23 cellular contexts compared by ENCODE assay signal in genomic region chr11:11571893-11572292, GRCh38. TPM values are rescaled to one million over a fixed set of nuclear protein-coding genes. Genes with fewer than 3 reads are reported as not detected.
DNase-seq lines count a peak whose midpoint lies in the region; ATAC-seq and TF ChIP-seq lines count a peak whose summit lies in the region.
"Had no signal": no experiment of that assay in that cellular context is flagged by ENCODE, and none has a peak within 500 bp of the region (broad histone marks: within the 10 kb centered on the region; RNA-seq: fewer than 3 reads in every experiment).

No MANE protein-coding gene starts in this region.

- H3K4me1 ChIP-seq in KMS-11 (ENCODE audit: low read depth, poor library complexity, severe bottlenecking) (peaks cover 53% of the 10 kb centered on the region), upper lobe of left lung (peaks cover 16 to 38% (median 34%) of the 10 kb centered on the region in 4 donors), testis (peaks cover 6% of the 10 kb centered on the region)
- H3K4me1 ChIP-seq: BE2C had no signal

- no peak overlapping the region for H2AFZ ChIP-seq in KMS-11 (ENCODE audit: low read depth)
- H2AFZ ChIP-seq: GM23248 had no signal

- H3K9ac ChIP-seq in KMS-11 = no peak overlapping the region
- H3K9ac ChIP-seq: GM23248 had no signal

- intact Hi-C loops in testis (cut with DNase I; ENCODE audit: low total_unique reads) = no loop called here

- no peak for TF ChIP-seq EP300 in upper lobe of left lung (IDR thresholded peaks at IDR 0.05)

- H3K9me3 ChIP-seq in upper lobe of left lung (no peaks in the 10 kb centered on the region), testis (no peaks in the 10 kb centered on the region)
- H3K9me3 ChIP-seq: BE2C, MG63 had no signal

- TF ChIP-seq POLR2A in upper lobe of left lung (IDR thresholded peaks at IDR 0.05) (no peak), testis (IDR thresholded peaks at IDR 0.05) (no peak)

- 94 to 96% methylated on average over 7 of the region's 7 CpGs for WGBS in upper lobe of left lung, 2 donors
- 98 to 100% methylated on average over 7 of the region's 7 CpGs for WGBS in testis, 2 donors

- TF ChIP-seq CTCF in KMS-11 (conservative IDR thresholded peaks at IDR 0.05; ENCODE audit: low read depth, low read length) = no peak
- TF ChIP-seq CTCF in coronary artery (IDR thresholded peaks at IDR 0.05) = no peak
- no peak for TF ChIP-seq CTCF in upper lobe of left lung (IDR thresholded peaks at IDR 0.05)
- no peak for TF ChIP-seq CTCF in testis (IDR thresholded peaks at IDR 0.05)

- H3K79me2 ChIP-seq in KMS-11 (ENCODE audit: insufficient read depth, low read depth) = peaks cover 8% of the 10 kb centered on the region; the same call in 1 of the 2 replicates

- H3K27me3 ChIP-seq in KMS-11 (ENCODE audit: insufficient read depth, low read depth) = no peaks in the 10 kb centered on the region
- no peaks in the 10 kb centered on the region for H3K27me3 ChIP-seq in upper lobe of left lung
- H3K27me3 ChIP-seq in testis = no peaks in the 10 kb centered on the region
- H3K27me3 ChIP-seq: BE2C, MG63 had no signal

- no peak for ATAC-seq in upper lobe of left lung (ENCODE audit: low FRiP score in 2 of 2)
- no peak for ATAC-seq in stimulated activated naive CD8-positive, alpha-beta T cell treated with anti-CD3 and anti-CD28 coated beads, Interleukin-15, Interleukin-2, amounts not matched to agents 100 U/mL and 50 U/mL, for 24 hours
- ATAC-seq: HepG2 had no signal

- peak overlapping the region; percentile 29; the same call in 1 of the 2 replicates for H3K4me2 ChIP-seq in KMS-11

- H3K36me3 ChIP-seq in KMS-11 (ENCODE audit: insufficient read depth) (no peaks in the 10 kb centered on the region), upper lobe of left lung (no peaks in the 10 kb centered on the region), testis (ENCODE audit: low read depth, missing control alignments) (no peaks in the 10 kb centered on the region)
- H3K36me3 ChIP-seq: BE2C, MG63 had no signal

- no peaks in the 10 kb centered on the region for H4K20me1 ChIP-seq in KMS-11 (ENCODE audit: insufficient read depth)

- DNase-seq in coronary artery (ENCODE audit: low spot score) (no peak), islet precursor cell (peak; percentile 32), upper lobe of left lung (peak; percentile 13 to 17), DMS53 treated with DMSO at 0.1 percent for 48 hours (lab: John Stamatoyannopoulos, UW; ENCODE audit: unreplicated experiment) (no peak), testis (no peak)
- DNase-seq in stimulated activated naive CD8-positive, alpha-beta T cell treated with anti-CD3 and anti-CD28 coated beads, Interleukin-15, Interleukin-2, amounts not matched to agents 100 U/mL and 50 U/mL, for 24 hours = no peak
- DNase-seq: BE2C, Calu3, DND-41, H9, HFFc6, KBM-7, NCI-H1105 treated with DMSO at 0.1 percent for 48 hours, NCI-H146, NCI-H1930, NCI-H2107, NCI-H524 treated with DMSO at 0.1 percent for 48 hours, NCI-H774 had no signal

- H3K27ac ChIP-seq in KMS-11 (peak overlapping the region; percentile 58; the same call in 1 of the 2 replicates), coronary artery (peak overlapping the region; percentile 67 to 69), upper lobe of left lung (no peak overlapping the region), testis (no peak overlapping the region)
- H3K27ac ChIP-seq: GM23248 had no signal

- H3K4me3 ChIP-seq in KMS-11 (IDR thresholded peaks at IDR 0.05; ENCODE audit: insufficient read depth, low read depth, low read length) = no peak overlapping the region
- H3K4me3 ChIP-seq in coronary artery = no peak overlapping the region
- no peak overlapping the region for H3K4me3 ChIP-seq in upper lobe of left lung
- no peak overlapping the region for H3K4me3 ChIP-seq in testis
- H3K4me3 ChIP-seq: GM23248, MG63 had no signal

RNA-seq across cellular contexts. Expression of gene GALNT18, which starts 49.9 kb away (rescaled TPM):
- 100 to 1,000 TPM in 1 of 6 donors, 10 to 100 TPM in 5; 48.2 to 115 (median 61.8) TPM for total RNA-seq in upper lobe of left lung
- 100 to 1,000 TPM in 1 of 2 donors, 10 to 100 TPM in 1; 73.9 to 106 TPM for total RNA-seq in testis
- polyA plus RNA-seq in testis (ENCODE audit: insufficient read depth, low read depth, low replicate concordance) = 39.2 TPM
- total RNA-seq: HepG2 had no signal
- polyA plus RNA-seq: CD14-positive monocyte had no signal

Comparison
In these comparisons a context has a peak if more than half of its experiments do, and no peak if none do; other contexts are left out.
1. H3K27ac ChIP-seq: peak in KMS-11 (single experiment) and coronary artery (2 of 2); none in upper lobe of left lung (0 of 4) and testis (0 of 2).
2. DNase-seq: peak in islet precursor cell (single experiment) and upper lobe of left lung (2 of 2); none in coronary artery (single experiment), DMS53 treated with DMSO at 0.1 percent for 48 hours (single experiment), testis (single experiment) and stimulated activated naive CD8-positive, alpha-beta T cell treated with anti-CD3 and anti-CD28 coated beads, Interleukin-15, Interleukin-2, amounts not matched to agents 100 U/mL and 50 U/mL, for 24 hours (single experiment).